Comparison of ENCODE assay signal across 15 cellular contexts in the genomic region with DNA sequence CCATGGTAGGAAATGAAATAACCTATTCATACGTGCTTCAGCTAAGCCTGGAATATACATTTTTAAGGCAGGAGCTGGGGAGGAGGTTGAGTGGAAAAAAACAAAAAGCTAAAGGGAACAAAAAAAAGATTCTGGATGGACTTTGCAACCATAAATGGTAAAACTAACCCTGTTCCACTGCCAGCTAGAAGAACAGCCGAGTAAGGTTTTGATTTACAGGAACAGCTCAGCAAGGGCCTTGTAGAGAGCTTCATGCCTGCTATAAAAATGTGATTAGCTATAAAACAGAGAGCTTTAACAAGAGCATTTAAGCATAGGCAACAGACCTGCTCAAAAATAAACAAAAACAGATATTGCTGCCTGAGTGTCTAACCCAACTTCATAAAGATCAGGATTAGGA.
DNase-seq lines count a peak whose midpoint lies in the region; ATAC-seq and TF ChIP-seq lines count a peak whose summit lies in the region.
"Had no signal": no experiment of that assay in that cellular context is flagged by ENCODE, and none has a peak within 500 bp of the region (broad histone marks: within the 10 kb centered on the region; RNA-seq: fewer than 3 reads in every experiment).

No MANE protein-coding gene starts in this region.

- no peak for TF ChIP-seq CTCF in choroid plexus epithelial cell (conservative IDR thresholded peaks at IDR 0.05; ENCODE audit: low read depth, low read length)

- ATAC-seq in left colon = peak; percentile 95

- intact Hi-C loops in left colon (cut with DNase I, micrococcal nuclease) = no loop called here

- peak; percentile 55 for DNase-seq in GM03348 (ENCODE audit: low spot score)
- peak; percentile 66 for DNase-seq in choroid plexus epithelial cell (ENCODE audit: low read depth)
- DNase-seq in left colon = no peak
- DNase-seq in skeletal muscle cell (ENCODE audit: low read depth) = peak; percentile 48
- no peak for DNase-seq in HK-2 (ENCODE audit: unreplicated experiment)
- no peak for DNase-seq in SIG-M5 treated with dmso at 0.1 percent for 504 hours (lab: John Stamatoyannopoulos, UW; ENCODE audit: unreplicated experiment)
- DNase-seq in NCI-H510A (lab: John Stamatoyannopoulos, UW) = no peak
- no peak for DNase-seq in NCI-H1048 (lab: John Stamatoyannopoulos, UW)
- DNase-seq: activated CD4-positive, alpha-beta T cell treated with anti-CD3 and anti-CD28 coated beads, Interleukin-2, amount 50 U/mL, for 1 hour; AML-193; DMS53; H7; NCI-H1436; NCI-H510A treated with DMSO at 0.1 percent for 48 hours; T-helper 2 cell had no signal

- no peak overlapping the region for H3K4me3 ChIP-seq in choroid plexus epithelial cell (ENCODE audit: low read depth, low read length)
- no peak overlapping the region for H3K4me3 ChIP-seq in skeletal muscle cell (ENCODE audit: low read depth, low read length)

Comparison
In these comparisons a context has a peak if more than half of its experiments do, and no peak if none do; other contexts are left out.
1. DNase-seq: peak in GM03348 (single experiment), choroid plexus epithelial cell (single experiment) and skeletal muscle cell (single experiment); none in left colon (0 of 2), HK-2 (single experiment), SIG-M5 treated with dmso at 0.1 percent for 504 hours (single experiment), NCI-H510A (single experiment) and NCI-H1048 (single experiment).